Comparison of ENCODE assay signal across 1 cellular context in genomic region chr6:153003294-153003645, GRCh38.
TF ChIP-seq lines count a peak whose summit lies in the region.

No MANE protein-coding gene starts in this region.

TF ChIP-seq in HEK293, 187 proteins besides CTCF, POLR2A, EP300 and RAD21 (continued from another document):
- TF ChIP-seq, protein P1, sequence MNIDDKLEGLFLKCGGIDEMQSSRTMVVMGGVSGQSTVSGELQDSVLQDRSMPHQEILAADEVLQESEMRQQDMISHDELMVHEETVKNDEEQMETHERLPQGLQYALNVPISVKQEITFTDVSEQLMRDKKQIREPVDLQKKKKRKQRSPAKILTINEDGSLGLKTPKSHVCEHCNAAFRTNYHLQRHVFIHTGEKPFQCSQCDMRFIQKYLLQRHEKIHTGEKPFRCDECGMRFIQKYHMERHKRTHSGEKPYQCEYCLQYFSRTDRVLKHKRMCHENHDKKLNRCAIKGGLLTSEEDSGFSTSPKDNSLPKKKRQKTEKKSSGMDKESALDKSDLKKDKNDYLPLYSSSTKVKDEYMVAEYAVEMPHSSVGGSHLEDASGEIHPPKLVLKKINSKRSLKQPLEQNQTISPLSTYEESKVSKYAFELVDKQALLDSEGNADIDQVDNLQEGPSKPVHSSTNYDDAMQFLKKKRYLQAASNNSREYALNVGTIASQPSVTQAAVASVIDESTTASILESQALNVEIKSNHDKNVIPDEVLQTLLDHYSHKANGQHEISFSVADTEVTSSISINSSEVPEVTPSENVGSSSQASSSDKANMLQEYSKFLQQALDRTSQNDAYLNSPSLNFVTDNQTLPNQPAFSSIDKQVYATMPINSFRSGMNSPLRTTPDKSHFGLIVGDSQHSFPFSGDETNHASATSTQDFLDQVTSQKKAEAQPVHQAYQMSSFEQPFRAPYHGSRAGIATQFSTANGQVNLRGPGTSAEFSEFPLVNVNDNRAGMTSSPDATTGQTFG (tag by site-specific recombination; IDR thresholded peaks at IDR 0.05; ENCODE audit: borderline replicate concordance): no peak
